ENCODE assay signal across 19 cellular contexts in the genomic region with DNA sequence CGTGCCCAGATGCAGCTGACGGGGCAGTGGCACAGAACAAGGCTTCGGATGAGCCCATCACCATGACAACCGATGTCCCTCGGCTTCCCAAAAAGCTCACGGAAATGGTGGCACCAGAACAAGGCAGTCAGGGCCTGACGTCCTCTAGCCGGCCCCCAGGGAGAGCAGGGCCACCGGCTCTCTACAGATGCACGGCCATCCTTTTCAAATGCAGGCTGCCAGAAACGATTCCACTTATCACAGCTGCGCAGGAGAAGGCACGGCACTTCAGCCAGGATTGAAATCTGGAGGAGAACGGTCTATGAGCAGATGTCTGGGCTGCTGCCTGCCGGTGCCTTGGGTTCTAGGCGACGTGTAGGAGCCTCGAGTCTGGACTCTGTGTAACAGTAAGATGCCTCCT.
"Had no signal": no experiment of that assay in that cellular context is flagged by ENCODE, and none has a peak within 500 bp of the region (broad histone marks: within the 10 kb centered on the region; RNA-seq: fewer than 3 reads in every experiment).

No MANE protein-coding gene starts in this region.

- H3K9me3 ChIP-seq: left lung, thyroid gland had no signal

- H3K27me3 Mint-ChIP-seq: activated CD4-positive, alpha-beta T cell treated with anti-CD3 and anti-CD28 coated beads, Interleukin-2, amount 10 ng/mL, durations not matched to agents 24 days and 14 days; activated naive CD8-positive, alpha-beta T cell had no signal

- H3K4me2 ChIP-seq: hepatocyte had no signal

- H3K27me3 ChIP-seq: hepatocyte, left lung, thyroid gland had no signal

- H3K4me1 ChIP-seq: left lung, thyroid gland had no signal

- H3K4me3 Mint-ChIP-seq: activated CD4-positive, alpha-beta T cell treated with anti-CD3 and anti-CD28 coated beads, Interleukin-2, amount 10 ng/mL, durations not matched to agents 24 days and 14 days; activated CD8-positive, alpha-beta T cell treated with anti-CD3 and anti-CD28 coated beads, Interleukin-2, amount 10 ng/mL, durations not matched to agents 7 days and 5 days; activated naive CD8-positive, alpha-beta T cell; activated T-cell treated with anti-CD3 and anti-CD28 coated beads, Interleukin-2, amount 50 U/mL, for 72 hours; nephron progenitor cell; stimulated activated memory B cell treated with anti-CD40 and anti-IgM and Interleukin-4, amounts not matched to agents 10 μg/mL and 1 μg/mL and 100 μg/mL, for 72 hours; T-helper 2 cell treated with Interferon-gamma antibody and Interleukin-4, amounts not matched to agents 5 μg/mL and 100 μg/mL, for 36 hours had no signal

- H3K4me1 Mint-ChIP-seq: activated CD4-positive, alpha-beta T cell treated with anti-CD3 and anti-CD28 coated beads, Interleukin-2, amount 10 ng/mL, durations not matched to agents 24 days and 14 days had no signal

- DNase-seq: activated CD4-positive, alpha-beta T cell treated with anti-CD3 and anti-CD28 coated beads, Interleukin-2, amount 10 ng/mL, durations not matched to agents 24 days and 14 days; activated CD4-positive, CD25-positive, alpha-beta regulatory T cell; activated CD8-positive, alpha-beta memory T cell treated with anti-CD3 and anti-CD28 coated beads, Interleukin-2, amount 50 U/mL, for 48 hours; activated CD8-positive, alpha-beta T cell treated with anti-CD3 and anti-CD28 coated beads, Interleukin-2, amount 10 ng/mL, durations not matched to agents 7 days and 5 days; activated gamma-delta T cell; activated T-cell treated with anti-CD3 and anti-CD28 coated beads, Interleukin-2, amount 50 U/mL, for 72 hours; amniotic stem cell; dermis blood vessel endothelial cell; erythroblast; kidney; left lung; nephron progenitor cell; stimulated activated CD4-positive, alpha-beta T cell treated with anti-CD3 and anti-CD28 coated beads, Interleukin-12 subunit alpha, Interleukin-12 subunit beta, amount 100 ng/mL, for 4 hours; SW 1271; thyroid gland had no signal

- H3K36me3 Mint-ChIP-seq: activated naive CD8-positive, alpha-beta T cell; stimulated activated memory B cell treated with anti-CD40 and anti-IgM and Interleukin-4, amounts not matched to agents 10 μg/mL and 1 μg/mL and 100 μg/mL, for 72 hours had no signal

- H3K9me3 Mint-ChIP-seq: activated CD4-positive, alpha-beta T cell treated with anti-CD3 and anti-CD28 coated beads, Interleukin-2, amount 10 ng/mL, durations not matched to agents 24 days and 14 days; activated T-cell treated with anti-CD3 and anti-CD28 coated beads, Interleukin-2, amount 50 U/mL, for 72 hours; nephron progenitor cell; stimulated activated memory B cell treated with anti-CD40 and anti-IgM and Interleukin-4, amounts not matched to agents 10 μg/mL and 1 μg/mL and 100 μg/mL, for 72 hours; T-helper 2 cell treated with Interferon-gamma antibody and Interleukin-4, amounts not matched to agents 5 μg/mL and 100 μg/mL, for 36 hours had no signal

- H3K4me3 ChIP-seq: hepatocyte, left lung, thyroid gland had no signal

- H3K27ac ChIP-seq: hepatocyte, left lung, thyroid gland had no signal

- H2AFZ ChIP-seq: hepatocyte had no signal

- ATAC-seq: activated CD8-positive, alpha-beta T cell treated with anti-CD3 and anti-CD28 coated beads, Interleukin-2, amount 10 ng/mL, durations not matched to agents 7 days and 5 days; activated T-cell treated with anti-CD3 and anti-CD28 coated beads, Interleukin-2, amount 50 U/mL, for 72 hours; left lung; stimulated activated memory B cell treated with anti-CD40 and anti-IgM and Interleukin-4, amounts not matched to agents 10 μg/mL and 1 μg/mL and 100 μg/mL, for 72 hours had no signal

- H3K27ac Mint-ChIP-seq: activated CD4-positive, alpha-beta T cell treated with anti-CD3 and anti-CD28 coated beads, Interleukin-2, amount 10 ng/mL, durations not matched to agents 24 days and 14 days; activated CD8-positive, alpha-beta T cell treated with anti-CD3 and anti-CD28 coated beads, Interleukin-2, amount 10 ng/mL, durations not matched to agents 7 days and 5 days; activated naive CD8-positive, alpha-beta T cell; activated T-cell treated with anti-CD3 and anti-CD28 coated beads, Interleukin-2, amount 50 U/mL, for 72 hours; nephron progenitor cell; stimulated activated memory B cell treated with anti-CD40 and anti-IgM and Interleukin-4, amounts not matched to agents 10 μg/mL and 1 μg/mL and 100 μg/mL, for 72 hours; T-helper 2 cell treated with Interferon-gamma antibody and Interleukin-4, amounts not matched to agents 5 μg/mL and 100 μg/mL, for 36 hours had no signal
